ENCODE assay signal across 1 cellular context in the genomic region with DNA sequence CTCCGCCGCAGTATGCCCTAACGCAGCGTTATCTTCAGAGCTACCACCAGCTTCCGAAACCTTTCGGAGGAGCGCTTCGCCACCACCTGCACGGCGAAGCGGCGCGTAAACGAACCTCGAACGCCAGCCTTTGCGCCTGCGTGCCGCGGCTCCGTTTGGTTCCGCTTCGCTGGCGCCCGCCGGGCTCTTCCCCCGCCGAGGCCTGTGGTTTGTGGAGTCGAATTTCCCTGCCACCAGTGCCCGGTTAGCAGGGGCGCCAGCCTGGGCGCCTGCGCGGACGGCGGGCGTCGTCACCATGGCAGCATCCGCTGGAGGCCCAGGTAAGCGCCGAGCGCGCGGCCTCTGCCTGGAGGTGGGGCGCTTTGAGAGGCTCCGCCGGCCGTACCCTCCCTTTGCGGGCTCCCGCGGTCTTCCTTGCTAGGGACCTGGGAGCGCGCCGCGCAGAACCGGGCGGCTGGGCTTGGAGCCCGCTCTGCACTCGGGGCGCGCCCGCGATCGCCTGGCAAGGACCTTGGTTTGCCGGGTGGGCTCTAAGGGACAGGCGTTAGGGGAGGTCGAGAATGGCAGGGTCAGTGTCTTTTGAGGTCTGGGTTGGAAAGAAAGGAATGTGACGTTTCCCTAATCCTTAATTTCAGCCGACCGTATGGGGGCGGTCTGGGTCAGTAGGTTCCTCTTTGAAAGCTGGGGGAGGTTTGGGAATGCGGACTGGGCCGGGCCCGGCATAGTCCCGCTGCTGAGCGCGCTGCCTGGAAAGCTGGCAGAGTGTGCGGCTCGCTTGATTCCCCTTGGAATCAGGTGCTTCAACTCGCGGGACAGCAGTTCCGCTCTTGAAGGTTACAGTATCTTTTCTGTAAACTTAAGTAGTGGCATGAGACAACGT.
A peak's percentile ranks its signal among the peaks of the same experiment; 100 is the strongest.
TF ChIP-seq lines count a peak whose summit lies in the region.

Gene FAM151B, plus strand, starts transcription at position 272 of the 880 bp plus-strand sequence. Its CDS starts 24 bp downstream, at position 296.

TF ChIP-seq in HepG2, 621 proteins besides CTCF, POLR2A, EP300 and RAD21 (continued from another document and continues in another):
- TF ChIP-seq, protein P1, sequence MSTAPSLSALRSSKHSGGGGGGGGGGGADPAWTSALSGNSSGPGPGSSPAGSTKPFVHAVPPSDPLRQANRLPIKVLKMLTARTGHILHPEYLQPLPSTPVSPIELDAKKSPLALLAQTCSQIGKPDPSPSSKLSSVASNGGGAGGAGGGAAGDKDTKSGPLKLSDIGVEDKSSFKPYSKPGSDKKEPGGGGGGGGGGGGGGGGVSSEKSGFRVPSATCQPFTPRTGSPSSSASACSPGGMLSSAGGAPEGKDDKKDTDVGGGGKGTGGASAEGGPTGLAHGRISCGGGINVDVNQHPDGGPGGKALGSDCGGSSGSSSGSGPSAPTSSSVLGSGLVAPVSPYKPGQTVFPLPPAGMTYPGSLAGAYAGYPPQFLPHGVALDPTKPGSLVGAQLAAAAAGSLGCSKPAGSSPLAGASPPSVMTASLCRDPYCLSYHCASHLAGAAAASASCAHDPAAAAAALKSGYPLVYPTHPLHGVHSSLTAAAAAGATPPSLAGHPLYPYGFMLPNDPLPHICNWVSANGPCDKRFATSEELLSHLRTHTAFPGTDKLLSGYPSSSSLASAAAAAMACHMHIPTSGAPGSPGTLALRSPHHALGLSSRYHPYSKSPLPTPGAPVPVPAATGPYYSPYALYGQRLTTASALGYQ (CRISPR knock-in tag; IDR thresholded peaks at IDR 0.05), result no peak; the same call in 1 of the 2 replicates
- TF ChIP-seq ZNF510 (CRISPR knock-in tag; IDR thresholded peaks at IDR 0.05; ENCODE audit: low read depth), result peak; percentile 92
- peak; percentile 57 for TF ChIP-seq ZNF609 (CRISPR knock-in tag; IDR thresholded peaks at IDR 0.05; ENCODE audit: borderline replicate concordance)
- no peak for TF ChIP-seq EZH2 (conservative IDR thresholded peaks at IDR 0.05; ENCODE audit: low read depth, low read length)
- TF ChIP-seq HOXD1 (CRISPR knock-in tag; IDR thresholded peaks at IDR 0.05), result no peak
- TF ChIP-seq, protein P2, sequence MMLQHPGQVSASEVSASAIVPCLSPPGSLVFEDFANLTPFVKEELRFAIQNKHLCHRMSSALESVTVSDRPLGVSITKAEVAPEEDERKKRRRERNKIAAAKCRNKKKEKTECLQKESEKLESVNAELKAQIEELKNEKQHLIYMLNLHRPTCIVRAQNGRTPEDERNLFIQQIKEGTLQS (CRISPR knock-in tag; IDR thresholded peaks at IDR 0.05), result peak; percentile 53; the same call in 1 of the 2 replicates
- no peak for TF ChIP-seq SRSF4 (IDR thresholded peaks at IDR 0.05; ENCODE audit: low read depth, low read length, poor library complexity, severe bottlenecking)
- peak; percentile 75 for TF ChIP-seq PHF8 (CRISPR knock-in tag; IDR thresholded peaks at IDR 0.05)
- no peak for TF ChIP-seq ZNF790 (CRISPR knock-in tag; IDR thresholded peaks at IDR 0.05; ENCODE audit: borderline replicate concordance)
- no peak for TF ChIP-seq ATAD3A (CRISPR knock-in tag; IDR thresholded peaks at IDR 0.05)
- TF ChIP-seq NFKB2 (CRISPR knock-in tag; IDR thresholded peaks at IDR 0.05; ENCODE audit: borderline replicate concordance), result peak; percentile 82
- peak; percentile 74; the same call in 1 of the 2 replicates for TF ChIP-seq CBX5 (CRISPR knock-in tag; IDR thresholded peaks at IDR 0.05; ENCODE audit: borderline replicate concordance)
- peak; percentile 48; the same call in 1 of the 2 replicates for TF ChIP-seq ZSCAN12 (CRISPR knock-in tag; IDR thresholded peaks at IDR 0.05)
- peak; percentile 70 for TF ChIP-seq AGO2 (optimal IDR thresholded peaks at IDR 0.05; ENCODE audit: low read depth, low read length)
- TF ChIP-seq SMAD3 (CRISPR knock-in tag; IDR thresholded peaks at IDR 0.05), result no peak
- TF ChIP-seq MED1 (CRISPR knock-in tag; IDR thresholded peaks at IDR 0.05), result peak; percentile 47; the same call in 1 of the 2 replicates
- TF ChIP-seq, protein P3, sequence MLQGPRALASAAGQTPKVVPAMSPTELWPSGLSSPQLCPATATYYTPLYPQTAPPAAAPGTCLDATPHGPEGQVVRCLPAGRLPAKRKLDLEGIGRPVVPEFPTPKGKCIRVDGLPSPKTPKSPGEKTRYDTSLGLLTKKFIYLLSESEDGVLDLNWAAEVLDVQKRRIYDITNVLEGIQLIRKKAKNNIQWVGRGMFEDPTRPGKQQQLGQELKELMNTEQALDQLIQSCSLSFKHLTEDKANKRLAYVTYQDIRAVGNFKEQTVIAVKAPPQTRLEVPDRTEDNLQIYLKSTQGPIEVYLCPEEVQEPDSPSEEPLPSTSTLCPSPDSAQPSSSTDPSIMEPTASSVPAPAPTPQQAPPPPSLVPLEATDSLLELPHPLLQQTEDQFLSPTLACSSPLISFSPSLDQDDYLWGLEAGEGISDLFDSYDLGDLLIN (CRISPR knock-in tag; IDR thresholded peaks at IDR 0.05; ENCODE audit: borderline replicate concordance), result no peak
- TF ChIP-seq ZNF468 (CRISPR knock-in tag; IDR thresholded peaks at IDR 0.05), result no peak
- no peak for TF ChIP-seq SOX6 (IDR thresholded peaks at IDR 0.05)
- peak; percentile 66 for TF ChIP-seq SOX6 (CRISPR knock-in tag; IDR thresholded peaks at IDR 0.05)
- no peak for TF ChIP-seq ADNP (CRISPR knock-in tag; IDR thresholded peaks at IDR 0.05)
- TF ChIP-seq AHR (CRISPR knock-in tag; IDR thresholded peaks at IDR 0.05), result no peak
- 0 out of 2 replicates have a peak, but pooled peaks have one; percentile 66 for TF ChIP-seq ZNF567 (CRISPR knock-in tag; IDR thresholded peaks at IDR 0.05; ENCODE audit: borderline replicate concordance)
- no peak for TF ChIP-seq PCBP2 (optimal IDR thresholded peaks at IDR 0.05; ENCODE audit: low read depth, low read length, poor library complexity, severe bottlenecking)
- TF ChIP-seq ZFP36 (IDR thresholded peaks at IDR 0.05; ENCODE audit: borderline replicate concordance, low read depth, low read length, partially characterized antibody), result no peak
- TF ChIP-seq ZNF10 (CRISPR knock-in tag; IDR thresholded peaks at IDR 0.05; ENCODE audit: borderline replicate concordance, low read depth), result no peak
- no peak for TF ChIP-seq ZKSCAN1 (IDR thresholded peaks at IDR 0.05; ENCODE audit: low read length)
- no peak for TF ChIP-seq JUND (CRISPR knock-in tag; IDR thresholded peaks at IDR 0.05)
- TF ChIP-seq ZNF180 (CRISPR knock-in tag; IDR thresholded peaks at IDR 0.05; ENCODE audit: borderline replicate concordance, low read depth), result no peak
- no peak for TF ChIP-seq TRIM22 (IDR thresholded peaks at IDR 0.05)
- no peak for TF ChIP-seq ZNF282 (IDR thresholded peaks at IDR 0.05; ENCODE audit: partially characterized antibody)
- peak; percentile 54; the same call in 1 of the 2 replicates for TF ChIP-seq HNRNPL (IDR thresholded peaks at IDR 0.05; ENCODE audit: low read depth, low read length)
- no peak; the same call in 1 of the 2 replicates for TF ChIP-seq TIGD3 (CRISPR knock-in tag; IDR thresholded peaks at IDR 0.05; ENCODE audit: borderline replicate concordance)
- TF ChIP-seq CERS6 (CRISPR knock-in tag; IDR thresholded peaks at IDR 0.05), result peak; percentile 29; the same call in 1 of the 2 replicates
- TF ChIP-seq ZFP36L2 (CRISPR knock-in tag; IDR thresholded peaks at IDR 0.05), result no peak
- peak; percentile 33; the same call in 1 of the 2 replicates for TF ChIP-seq ZNF792 (CRISPR knock-in tag; IDR thresholded peaks at IDR 0.05)
- TF ChIP-seq NKX3-1 (CRISPR knock-in tag; IDR thresholded peaks at IDR 0.05), result peak; percentile 89
- TF ChIP-seq, protein P4, sequence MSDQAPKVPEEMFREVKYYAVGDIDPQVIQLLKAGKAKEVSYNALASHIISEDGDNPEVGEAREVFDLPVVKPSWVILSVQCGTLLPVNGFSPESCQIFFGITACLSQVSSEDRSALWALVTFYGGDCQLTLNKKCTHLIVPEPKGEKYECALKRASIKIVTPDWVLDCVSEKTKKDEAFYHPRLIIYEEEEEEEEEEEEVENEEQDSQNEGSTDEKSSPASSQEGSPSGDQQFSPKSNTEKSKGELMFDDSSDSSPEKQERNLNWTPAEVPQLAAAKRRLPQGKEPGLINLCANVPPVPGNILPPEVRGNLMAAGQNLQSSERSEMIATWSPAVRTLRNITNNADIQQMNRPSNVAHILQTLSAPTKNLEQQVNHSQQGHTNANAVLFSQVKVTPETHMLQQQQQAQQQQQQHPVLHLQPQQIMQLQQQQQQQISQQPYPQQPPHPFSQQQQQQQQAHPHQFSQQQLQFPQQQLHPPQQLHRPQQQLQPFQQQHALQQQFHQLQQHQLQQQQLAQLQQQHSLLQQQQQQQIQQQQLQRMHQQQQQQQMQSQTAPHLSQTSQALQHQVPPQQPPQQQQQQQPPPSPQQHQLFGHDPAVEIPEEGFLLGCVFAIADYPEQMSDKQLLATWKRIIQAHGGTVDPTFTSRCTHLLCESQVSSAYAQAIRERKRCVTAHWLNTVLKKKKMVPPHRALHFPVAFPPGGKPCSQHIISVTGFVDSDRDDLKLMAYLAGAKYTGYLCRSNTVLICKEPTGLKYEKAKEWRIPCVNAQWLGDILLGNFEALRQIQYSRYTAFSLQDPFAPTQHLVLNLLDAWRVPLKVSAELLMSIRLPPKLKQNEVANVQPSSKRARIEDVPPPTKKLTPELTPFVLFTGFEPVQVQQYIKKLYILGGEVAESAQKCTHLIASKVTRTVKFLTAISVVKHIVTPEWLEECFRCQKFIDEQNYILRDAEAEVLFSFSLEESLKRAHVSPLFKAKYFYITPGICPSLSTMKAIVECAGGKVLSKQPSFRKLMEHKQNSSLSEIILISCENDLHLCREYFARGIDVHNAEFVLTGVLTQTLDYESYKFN (CRISPR knock-in tag; conservative IDR thresholded peaks at IDR 0.05), result peak; percentile 58
- peak; percentile 50; the same call in 1 of the 2 replicates for TF ChIP-seq ZBTB20 (CRISPR knock-in tag; IDR thresholded peaks at IDR 0.05; ENCODE audit: borderline replicate concordance, low read depth)
- TF ChIP-seq, protein P5, sequence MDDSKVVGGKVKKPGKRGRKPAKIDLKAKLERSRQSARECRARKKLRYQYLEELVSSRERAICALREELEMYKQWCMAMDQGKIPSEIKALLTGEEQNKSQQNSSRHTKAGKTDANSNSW (CRISPR knock-in tag; IDR thresholded peaks at IDR 0.05; ENCODE audit: borderline replicate concordance), result no peak
- TF ChIP-seq E2F5 (CRISPR knock-in tag; conservative IDR thresholded peaks at IDR 0.05), result 0 out of 2 replicates have a peak, but pooled peaks have one; percentile 23
